ENCODE assay signal across 19 cellular contexts in genomic region chr2:62801110-62801509, GRCh38.
DNase-seq lines count a peak whose midpoint lies in the region; ATAC-seq, FAIRE-seq and TF ChIP-seq lines count a peak whose summit lies in the region.
"Had no signal": no experiment of that assay in that cellular context is flagged by ENCODE, and none has a peak within 500 bp of the region (broad histone marks: within the 10 kb centered on the region; RNA-seq: fewer than 3 reads in every experiment).

No MANE protein-coding gene starts in this region.

- TF ChIP-seq POLR2A in HepG2 (IDR thresholded peaks at IDR 0.05; ENCODE audit: insufficient read depth in 1 of 2, low read depth in 2 of 2, low read length in 2 of 2): no peak
- TF ChIP-seq POLR2A in right lobe of liver (IDR thresholded peaks at IDR 0.05): no peak

- no peak for TF ChIP-seq RAD21 in HepG2 (CRISPR knock-in tag; IDR thresholded peaks at IDR 0.05)

- ATAC-seq in HepG2 (no peak), right lobe of liver (no peak), HG02610 (IDR thresholded peaks at IDR 0.05; ENCODE audit: unreplicated experiment) (peak; percentile 14), heart right ventricle (no peak)
- ATAC-seq: PC-3 had no signal

- no peaks in the 10 kb centered on the region for H3K9me3 Mint-ChIP-seq in T-helper 2 cell treated with Interferon-gamma antibody and Interleukin-4, amounts not matched to agents 5 μg/mL and 100 μg/mL, for 36 hours

- peaks cover 21% of the 10 kb centered on the region for H3K4me1 Mint-ChIP-seq in T-helper 2 cell treated with Interferon-gamma antibody and Interleukin-4, amounts not matched to agents 5 μg/mL and 100 μg/mL, for 36 hours (ENCODE audit: low read depth)

- intact Hi-C loops in HepG2 (cut with micrococcal nuclease; ENCODE audit: unreplicated experiment): no loop called here
- intact Hi-C loops in right lobe of liver (cut with DNase I): no loop called here
- intact Hi-C loops in heart right ventricle (cut with DNase I): loop anchor here in 1 of 10 donors (10.0 kb wide), 1 partner anchor 134 kb away; no protein-coding TSS in a partner anchor

- H2AFZ ChIP-seq in HepG2 (ENCODE audit: low read length): no peak overlapping the region

- peak overlapping the region; percentile 42 for H3K4me3 Mint-ChIP-seq in T-helper 2 cell treated with Interferon-gamma antibody and Interleukin-4, amounts not matched to agents 5 μg/mL and 100 μg/mL, for 36 hours

- no peak overlapping the region for H3K4me2 ChIP-seq in HepG2 (ENCODE audit: low read depth, low read length)

- H3K79me2 ChIP-seq in HepG2 (ENCODE audit: insufficient read depth, low read length): peaks cover 70% of the 10 kb centered on the region

- H3K27me3 ChIP-seq in HepG2 (ENCODE audit: control insufficient read depth in 1 of 2, insufficient read depth in 2 of 2, low read length in 2 of 2) (no peaks in the 10 kb centered on the region), right lobe of liver (no peaks in the 10 kb centered on the region), heart right ventricle (no peaks in the 10 kb centered on the region)

- no peak for FAIRE-seq in HepG2 (lab: Jason Lieb, UNC)
- FAIRE-seq: D721Med, H1 had no signal

- H3K27ac ChIP-seq in HepG2 (ENCODE audit: extremely low read length, insufficient read depth, low read length) (no peak overlapping the region), right lobe of liver (no peak overlapping the region), heart right ventricle (no peak overlapping the region)
- H3K27ac ChIP-seq: RWPE1 had no signal

- DNase-seq in HepG2 (ENCODE audit: low spot score) (no peak), right lobe of liver (no peak), occipital lobe (lab: John Stamatoyannopoulos, UW) (no peak), heart right ventricle (no peak)
- no peak for DNase-seq in T-helper 2 cell treated with Interferon-gamma antibody and Interleukin-4, amounts not matched to agents 5 μg/mL and 100 μg/mL, for 36 hours (ENCODE audit: low spot score)
- no peak for DNase-seq in stimulated activated CD8-positive, alpha-beta memory T cell treated with anti-CD3 and anti-CD28 coated beads, Interleukin-4, amount 100 ng/mL, for 48 hours
- DNase-seq: AML-193, DMS79, IMR-90, MV-4-11, NCI-H1417, NCI-H187 treated with DMSO at 0.1 percent for 48 hours, NCI-H446, NCI-H69, PC-3 had no signal

- in situ Hi-C loops in HepG2 (cut with HindIII; ENCODE audit: extremely low pct_ligation_motif_present, low pct_unique_long_range_greater_than_20kb): no loop called here

- TF ChIP-seq EP300 in HepG2 (IDR thresholded peaks at IDR 0.05; ENCODE audit: low read depth in 2 of 2, low read length in 2 of 2): no peak
- TF ChIP-seq EP300 in HepG2 (CRISPR knock-in tag; IDR thresholded peaks at IDR 0.05; ENCODE audit: borderline replicate concordance): no peak

- no peak overlapping the region for H3K9ac ChIP-seq in HepG2 (ENCODE audit: insufficient read depth, low read depth, low read length)

- H3K4me3 ChIP-seq in HepG2 (replicated peaks in 1 of 3; ENCODE audit: insufficient read depth in 1 of 3, low read depth in 2 of 3, low read length in 3 of 3): no peak overlapping the region
- H3K4me3 ChIP-seq in right lobe of liver: no peak overlapping the region
- H3K4me3 ChIP-seq in heart right ventricle: no peak overlapping the region

- H3K36me3 ChIP-seq in HepG2 (replicated peaks in 1 of 2; ENCODE audit: control insufficient read depth in 1 of 2, insufficient read depth in 2 of 2, low read length in 2 of 2): peaks cover 12 to 47% of the 10 kb centered on the region in 2 experiments
- H3K36me3 ChIP-seq in right lobe of liver: peaks cover 0 to 2% (median 0%) of the 10 kb centered on the region in 4 donors
- peaks cover 0 to 7% (median 0%) of the 10 kb centered on the region in 9 donors for H3K36me3 ChIP-seq in heart right ventricle

- no peaks in the 10 kb centered on the region for H3K4me1 ChIP-seq in HepG2 (ENCODE audit: insufficient read depth, low read length)
- peaks cover 0 to 9% (median 0%) of the 10 kb centered on the region in 4 donors for H3K4me1 ChIP-seq in right lobe of liver
- H3K4me1 ChIP-seq in heart right ventricle: peaks cover 0 to 5% (median 0%) of the 10 kb centered on the region in 9 donors

- H3K36me3 Mint-ChIP-seq in T-helper 2 cell treated with Interferon-gamma antibody and Interleukin-4, amounts not matched to agents 5 μg/mL and 100 μg/mL, for 36 hours (ENCODE audit: low read depth): peaks cover 4% of the 10 kb centered on the region

- H3K27ac Mint-ChIP-seq in T-helper 2 cell treated with Interferon-gamma antibody and Interleukin-4, amounts not matched to agents 5 μg/mL and 100 μg/mL, for 36 hours: no peak overlapping the region

- CTCF ChIA-PET in HepG2 (lab: Yijun Ruan, JAX; ENCODE audit: low intra/inter-chr PET ratio, low total read pairs): no interaction called here

- 99% methylated on average over 4 of the region's 4 CpGs for WGBS in HepG2 (ENCODE audit: low lambda C conversion rate)
- WGBS in right lobe of liver (ENCODE audit: insufficient coverage, low coverage, low lambda C conversion rate, missing lambda C conversion rate): 94% methylated on average over 4 of the region's 4 CpGs
- 91 to 96% methylated on average over 4 of the region's 4 CpGs for WGBS in heart right ventricle, 2 donors

- H4K20me1 ChIP-seq in HepG2 (ENCODE audit: insufficient read depth, low read length): peaks cover 29% of the 10 kb centered on the region

- H3K27me3 Mint-ChIP-seq in T-helper 2 cell treated with Interferon-gamma antibody and Interleukin-4, amounts not matched to agents 5 μg/mL and 100 μg/mL, for 36 hours (ENCODE audit: low read depth): no peaks in the 10 kb centered on the region

- POLR2A ChIA-PET in HepG2 (lab: Yijun Ruan, JAX): no interaction called here

- no peak for TF ChIP-seq CTCF in HepG2 (CRISPR knock-in tag; IDR thresholded peaks at IDR 0.05)
- no peak for TF ChIP-seq CTCF in right lobe of liver (IDR thresholded peaks at IDR 0.05)
- TF ChIP-seq CTCF in heart right ventricle (IDR thresholded peaks at IDR 0.05): no peak

- no TSS peak for BruUV-seq in HepG2 (replicated peaks; lab: Mats Ljungman, UMichigan)

- no peaks in the 10 kb centered on the region for H3K9me3 ChIP-seq in HepG2 (ENCODE audit: low read length)
- no peaks in the 10 kb centered on the region for H3K9me3 ChIP-seq in right lobe of liver
- no peaks in the 10 kb centered on the region for H3K9me3 ChIP-seq in heart right ventricle

TF ChIP-seq in HepG2, 621 proteins besides CTCF, POLR2A, EP300 and RAD21:
- TF ChIP-seq TAF1 (CRISPR knock-in tag; IDR thresholded peaks at IDR 0.05) (no peak), RBM22 (optimal IDR thresholded peaks at IDR 0.05; ENCODE audit: low read length) (peak; percentile 64)
TF ChIP-seq in HepG2: peak in this region for 1.
